In genomic region chr22:44127353-44127752, GRCh38 we compare ENCODE assay signal across 1 cellular context.
TF ChIP-seq lines count a peak whose summit lies in the region.

No MANE protein-coding gene starts in this region.

TF ChIP-seq in GM12878, 131 proteins besides CTCF, POLR2A, EP300 and RAD21 (continued from another document):
- TF ChIP-seq PRDM15 (CRISPR knock-in tag; IDR thresholded peaks at IDR 0.05) (no peak), JUND (IDR thresholded peaks at IDR 0.05; ENCODE audit: low read depth, low read length) (no peak), PAX5 (IDR thresholded peaks at IDR 0.05; ENCODE audit: borderline replicate concordance, low read depth, low read length) (no peak), ZNF274 (IDR thresholded peaks at IDR 0.05; ENCODE audit: insufficient read depth, insufficient read length) (no peak)
